ENCODE assay signal across 17 cellular contexts in the genomic region with DNA sequence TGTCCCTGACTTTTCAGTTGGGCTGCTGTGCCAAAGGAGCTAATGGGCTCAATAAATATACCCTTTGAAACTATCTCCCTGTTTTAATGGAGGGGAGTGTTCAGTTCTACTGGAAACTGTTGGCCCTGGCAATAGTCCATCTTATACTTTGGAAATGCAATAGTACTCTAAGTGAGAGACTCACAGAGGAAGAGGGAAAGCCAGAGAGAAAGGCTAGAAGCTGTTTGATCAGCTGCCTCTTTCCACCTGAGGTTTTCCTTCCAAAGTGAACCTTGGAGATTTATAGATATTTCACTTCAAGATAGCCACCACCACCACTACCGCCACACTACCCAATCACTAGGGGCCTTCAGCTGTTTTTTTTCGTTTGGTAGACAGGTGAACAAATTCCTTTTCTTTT.
DNase-seq lines count a peak whose midpoint lies in the region; ATAC-seq and TF ChIP-seq lines count a peak whose summit lies in the region.
"Had no signal": no experiment of that assay in that cellular context is flagged by ENCODE, and none has a peak within 500 bp of the region (broad histone marks: within the 10 kb centered on the region; RNA-seq: fewer than 3 reads in every experiment).

No MANE protein-coding gene starts in this region.

- peak overlapping the region in 2 of 3 experiments; percentile 11 to 22 for H3K27ac Mint-ChIP-seq in nephron
- no peak overlapping the region for H3K27ac Mint-ChIP-seq in natural killer cell treated with Interleukin-12 subunit alpha and Interleukin-12 subunit beta and Interleukin-15 and Interleukin-18, amount 100 ng/mL, for 72 hours
- H3K27ac Mint-ChIP-seq: CD4-positive, alpha-beta T cell; H9 had no signal

- no peak for TF ChIP-seq CTCF in nephron (IDR thresholded peaks at IDR 0.05; ENCODE audit: unreplicated experiment in 3 of 3)
- no peak for TF ChIP-seq CTCF in dorsolateral prefrontal cortex (IDR thresholded peaks at IDR 0.05 in 54 of 56, conservative IDR thresholded peaks at IDR 0.05 in 2 of 56; ENCODE audit: low read depth in 1 of 56, partially characterized antibody in 56 of 56)

- no peak overlapping the region for H3K4me3 Mint-ChIP-seq in nephron
- no peak overlapping the region for H3K4me3 Mint-ChIP-seq in natural killer cell treated with Interleukin-12 subunit alpha and Interleukin-12 subunit beta and Interleukin-15 and Interleukin-18, amount 100 ng/mL, for 72 hours
- H3K4me3 Mint-ChIP-seq: CD4-positive, alpha-beta T cell; H9 had no signal

- H3K36me3 Mint-ChIP-seq in nephron (ENCODE audit: low read depth): no peaks in the 10 kb centered on the region
- H3K36me3 Mint-ChIP-seq in natural killer cell treated with Interleukin-12 subunit alpha and Interleukin-12 subunit beta and Interleukin-15 and Interleukin-18, amount 100 ng/mL, for 72 hours: no peaks in the 10 kb centered on the region

- no peak for ATAC-seq in natural killer cell treated with Interleukin-12 subunit alpha and Interleukin-12 subunit beta and Interleukin-15 and Interleukin-18, amount 100 ng/mL, for 72 hours
- ATAC-seq: A549 had no signal

- peak; percentile 37 for DNase-seq in DMS53 (lab: John Stamatoyannopoulos, UW)
- no peak for DNase-seq in DMS53 treated with DMSO at 0.1 percent for 48 hours (lab: John Stamatoyannopoulos, UW; ENCODE audit: unreplicated experiment)
- DNase-seq in NCI-H69 (lab: John Stamatoyannopoulos, UW): peak; percentile 2
- peak; percentile 51 for DNase-seq in SHP77 treated with DMSO at 0.1 percent for 48 hours (lab: John Stamatoyannopoulos, UW)
- DNase-seq in dorsolateral prefrontal cortex: no peak
- DNase-seq in natural killer cell treated with Interleukin-12 subunit alpha and Interleukin-12 subunit beta and Interleukin-15 and Interleukin-18, amount 100 ng/mL, for 72 hours (ENCODE audit: low spot score): no peak
- DNase-seq in GOT3 (lab: John Stamatoyannopoulos, UW): no peak
- DNase-seq: AML-193; Caco-2; CD4-positive, alpha-beta T cell; DMS79 treated with DMSO at 0.1 percent for 48 hours; GF-D8; H9 had no signal

- no peaks in the 10 kb centered on the region for H3K27me3 Mint-ChIP-seq in nephron (ENCODE audit: low read depth)
- peaks cover 2 to 20% of the 10 kb centered on the region in 2 donors for H3K27me3 Mint-ChIP-seq in natural killer cell treated with Interleukin-12 subunit alpha and Interleukin-12 subunit beta and Interleukin-15 and Interleukin-18, amount 100 ng/mL, for 72 hours

- intact Hi-C loops in dorsolateral prefrontal cortex (cut with DNase I): no loop called here

- H3K27ac ChIP-seq in dorsolateral prefrontal cortex: no peak overlapping the region
- H3K27ac ChIP-seq: 22Rv1, A549, C4-2B had no signal

- H3K27me3 ChIP-seq in dorsolateral prefrontal cortex: peaks cover 0 to 8% (median 0%) of the 10 kb centered on the region in 45 donors

- H3K4me1 Mint-ChIP-seq in nephron: peaks cover 6% of the 10 kb centered on the region
- no peaks in the 10 kb centered on the region for H3K4me1 Mint-ChIP-seq in natural killer cell treated with Interleukin-12 subunit alpha and Interleukin-12 subunit beta and Interleukin-15 and Interleukin-18, amount 100 ng/mL, for 72 hours (ENCODE audit: low read depth in 2 of 2)
- H3K4me1 Mint-ChIP-seq: H9 had no signal

- no peak overlapping the region for H3K4me3 ChIP-seq in dorsolateral prefrontal cortex
- H3K4me3 ChIP-seq: A549 had no signal

- H3K9me3 Mint-ChIP-seq in nephron: no peaks in the 10 kb centered on the region
- H3K9me3 Mint-ChIP-seq in natural killer cell treated with Interleukin-12 subunit alpha and Interleukin-12 subunit beta and Interleukin-15 and Interleukin-18, amount 100 ng/mL, for 72 hours: no peaks in the 10 kb centered on the region
- H3K9me3 Mint-ChIP-seq: CD4-positive, alpha-beta T cell; H9 had no signal

Comparison
In these comparisons a context has a peak if more than half of its experiments do, and no peak if none do; other contexts are left out.
1. DNase-seq: peak in DMS53 (single experiment), NCI-H69 (single experiment) and SHP77 treated with DMSO at 0.1 percent for 48 hours (single experiment); none in DMS53 treated with DMSO at 0.1 percent for 48 hours (single experiment), dorsolateral prefrontal cortex (0 of 10), natural killer cell treated with Interleukin-12 subunit alpha and Interleukin-12 subunit beta and Interleukin-15 and Interleukin-18, amount 100 ng/mL, for 72 hours (single experiment) and GOT3 (single experiment).
2. H3K27ac Mint-ChIP-seq: peak in nephron (2 of 3); none in natural killer cell treated with Interleukin-12 subunit alpha and Interleukin-12 subunit beta and Interleukin-15 and Interleukin-18, amount 100 ng/mL, for 72 hours (0 of 2).